Comparison of ENCODE assay signal across 1 cellular context in the genomic region with DNA sequence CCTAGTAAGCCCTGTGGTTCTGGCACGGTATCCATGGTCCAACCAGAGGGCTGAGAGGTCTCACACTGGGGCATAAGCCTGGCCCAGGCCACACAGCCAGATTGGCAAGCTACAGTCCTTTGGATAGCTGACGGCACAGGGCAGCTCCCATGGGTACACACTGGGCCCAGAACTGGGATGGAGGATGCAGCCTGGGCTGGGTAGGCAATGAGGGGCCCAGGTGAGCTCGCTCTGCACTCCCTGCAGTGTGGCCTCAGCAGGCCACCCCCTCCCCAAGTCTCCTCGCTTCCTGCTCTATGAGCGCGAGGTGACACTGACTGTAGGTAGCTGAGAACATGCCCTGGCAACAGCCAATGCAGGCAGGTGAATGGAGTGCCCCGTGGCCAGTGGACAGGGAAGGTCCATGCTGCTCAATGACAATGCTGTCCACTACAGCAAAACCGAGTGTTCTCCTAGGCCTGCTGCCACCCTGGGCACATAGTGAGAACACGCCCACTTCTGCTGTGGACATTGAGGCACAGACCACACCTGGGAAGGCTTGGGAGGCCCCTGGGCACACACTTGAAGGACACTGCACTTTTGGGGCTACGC.
TF ChIP-seq lines count a peak whose summit lies in the region.

No MANE protein-coding gene starts in this region.

TF ChIP-seq in K562, 482 proteins besides CTCF, POLR2A, EP300 and RAD21 (continued from another document):
- TF ChIP-seq BCLAF1 (IDR thresholded peaks at IDR 0.05; ENCODE audit: borderline replicate concordance in 1 of 2, control insufficient read depth in 1 of 2, low read depth in 2 of 2, low read length in 1 of 2) (no peak), PHF8 (IDR thresholded peaks at IDR 0.05; ENCODE audit: borderline replicate concordance, low read length) (no peak), CBFA2T2 (conservative IDR thresholded peaks at IDR 0.05) (no peak), ELK1 (CRISPR knock-in tag; IDR thresholded peaks at IDR 0.05) (no peak), NCOA4 (IDR thresholded peaks at IDR 0.05; ENCODE audit: partially characterized antibody) (no peak), SETDB1 (IDR thresholded peaks at IDR 0.05; ENCODE audit: low read length) (peak; percentile 85), FOSL1 (tag; conservative IDR thresholded peaks at IDR 0.05) (no peak), TBL1XR1 (IDR thresholded peaks at IDR 0.05; ENCODE audit: low read length in 2 of 2) (0 out of 4 replicates have a peak, but pooled peaks of 1 of the 2 experiments have one; percentile 57), RFX1 (IDR thresholded peaks at IDR 0.05) (no peak), HNRNPL (IDR thresholded peaks at IDR 0.05; ENCODE audit: low read depth, low read length) (no peak)
